In the genomic region with DNA sequence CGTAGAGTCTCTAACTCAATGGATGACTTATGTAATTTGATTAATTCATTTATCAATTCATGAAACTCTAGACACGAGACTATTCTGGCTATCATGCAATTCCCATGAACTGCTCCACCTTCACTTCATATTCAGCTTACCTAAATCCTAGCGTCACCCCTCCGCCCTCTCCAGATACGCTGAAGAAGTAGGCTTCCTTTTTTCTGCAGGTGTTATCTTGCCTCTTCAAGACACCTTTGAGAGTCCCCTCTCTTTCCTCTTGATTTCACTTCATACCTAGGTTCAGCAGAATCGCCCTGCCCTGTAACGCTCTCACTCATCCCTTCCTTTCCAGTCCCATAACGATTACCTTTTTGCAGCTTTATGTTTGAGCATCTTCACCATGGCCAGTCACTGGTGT, we compare ENCODE assay signal across 1 cellular context.
TF ChIP-seq lines count a peak whose summit lies in the region.

No MANE protein-coding gene starts in this region.

TF ChIP-seq in A549, 52 proteins besides CTCF, POLR2A, EP300 and RAD21:
- TF ChIP-seq RFX5 (IDR thresholded peaks at IDR 0.05): no peak
